20 cellular contexts compared by ENCODE assay signal in genomic region chr17:81324177-81324905, GRCh38.
"Had no signal": no experiment of that assay in that cellular context is flagged by ENCODE, and none has a peak within 500 bp of the region (broad histone marks: within the 10 kb centered on the region; RNA-seq: fewer than 3 reads in every experiment).

No MANE protein-coding gene starts in this region.

- H3K27me3 ChIP-seq: right atrium auricular region, testis, upper lobe of left lung had no signal

- H3K4me3 ChIP-seq: coronary artery, esophagus squamous epithelium, right atrium auricular region, sigmoid colon, testis, tibial artery, upper lobe of left lung had no signal

- H3K9ac ChIP-seq: parathyroid adenoma had no signal

- H2AFZ ChIP-seq: parathyroid adenoma had no signal

- H3K27ac ChIP-seq: coronary artery, parathyroid adenoma, right atrium auricular region, sigmoid colon, testis, tibial artery, upper lobe of left lung had no signal

- H3K9me3 ChIP-seq: esophagus squamous epithelium, neutrophil, right atrium auricular region, sigmoid colon, testis, tibial artery, upper lobe of left lung had no signal

- H3K79me2 ChIP-seq: parathyroid adenoma had no signal

- H3K36me3 ChIP-seq: esophagus squamous epithelium, neutrophil, right atrium auricular region, sigmoid colon, tibial artery, upper lobe of left lung had no signal

- DNase-seq: effector memory CD8-positive, alpha-beta T cell; erythroblast; esophagus squamous epithelium; foreskin melanocyte; kidney; mesendoderm; natural killer cell; sigmoid colon; stimulated activated CD4-positive, alpha-beta T cell treated with anti-CD3 and anti-CD28 coated beads, Interleukin-2, amount 100 ng/mL, for 24 hours; stimulated activated CD4-positive, alpha-beta T cell treated with anti-CD3 and anti-CD28 coated beads, Interleukin-4, amount 100 ng/mL, for 24 hours; stimulated activated naive CD4-positive, alpha-beta T cell treated with Interleukin-2 at 50 U/mL for 16 hours; substantia nigra; testis; tibial artery had no signal

- H3K4me1 ChIP-seq: testis had no signal

- ATAC-seq: effector memory CD8-positive, alpha-beta T cell; natural killer cell; stimulated activated effector memory CD8-positive, alpha-beta T cell treated with anti-CD3 and anti-CD28 coated beads, Interleukin-12 subunit alpha, Interleukin-12 subunit beta, amount 100 ng/mL, for 72 hours had no signal
